ENCODE assay signal across 27 cellular contexts in genomic region chr13:104004572-104004971, GRCh38.
"Had no signal": no experiment of that assay in that cellular context is flagged by ENCODE, and none has a peak within 500 bp of the region (broad histone marks: within the 10 kb centered on the region; RNA-seq: fewer than 3 reads in every experiment).

No MANE protein-coding gene starts in this region.

- DNase-seq: activated CD4-positive, alpha-beta memory T cell treated with anti-CD3 and anti-CD28 coated beads, Interleukin-2, amount 10 ng/mL, durations not matched to agents 7 days and 5 days; activated CD4-positive, alpha-beta T cell treated with anti-CD3 and anti-CD28 coated beads for 1 hour; activated CD4-positive, alpha-beta T cell treated with anti-CD3 and anti-CD28 coated beads for 4 hours; activated CD4-positive, alpha-beta T cell treated with anti-CD3 and anti-CD28 coated beads, Interleukin-2, amount 10 ng/mL, durations not matched to agents 7 days and 5 days; activated CD4-positive, alpha-beta T cell treated with anti-CD3 and anti-CD28 coated beads, Interleukin-2, amount 50 U/mL, for 4 hours; activated CD8-positive, alpha-beta memory T cell treated with anti-CD3 and anti-CD28 coated beads, Interleukin-2, amount 50 U/mL, for 48 hours; activated effector memory CD4-positive, alpha-beta T cell treated with Interleukin-2 at 50 U/mL for 16 hours; activated gamma-delta T cell treated with Interleukin-2 at 50 U/mL for 16 hours; activated naive CD4-positive, alpha-beta T cell treated with anti-CD3 and anti-CD28 coated beads, Interleukin-2, amount 50 U/mL, for 16 hours; activated naive CD4-positive, alpha-beta T cell treated with Interleukin-2 at 50 U/mL for 16 hours; activated T-cell treated with anti-CD3 and anti-CD28 coated beads for 4 hours; activated T-cell treated with anti-CD3 and anti-CD28 coated beads, Interleukin-2, amount 50 U/mL, for 24 hours; amniotic stem cell; anterior cingulate cortex; brain microvascular endothelial cell; central memory CD4-positive, alpha-beta T cell; cerebellar nuclear complex; colonic mucosa; effector CD8-positive, alpha-beta T cell; esophagus squamous epithelium; head of caudate nucleus; T-helper 2 cell had no signal

- H3K27ac Mint-ChIP-seq: activated CD4-positive, alpha-beta memory T cell treated with anti-CD3 and anti-CD28 coated beads, Interleukin-2, amount 10 ng/mL, durations not matched to agents 7 days and 5 days; activated CD4-positive, alpha-beta T cell treated with anti-CD3 and anti-CD28 coated beads, Interleukin-2, amount 10 ng/mL, durations not matched to agents 7 days and 5 days; activated naive CD8-positive, alpha-beta T cell; activated T-cell treated with anti-CD3 and anti-CD28 coated beads, Interleukin-2, amount 50 U/mL, for 24 hours; activated T-helper 17 cell treated with anti-CD3 and anti-CD28 coated beads, Interleukin-2, amount 50 U/mL, for 72 hours; WTC11 had no signal

- H3K36me3 Mint-ChIP-seq: activated naive CD8-positive, alpha-beta T cell; WTC11 had no signal

- H3K4me3 ChIP-seq: cardiac muscle cell, colonic mucosa, esophagus squamous epithelium had no signal

- H3K9me3 Mint-ChIP-seq: activated CD4-positive, alpha-beta memory T cell treated with anti-CD3 and anti-CD28 coated beads, Interleukin-2, amount 10 ng/mL, durations not matched to agents 7 days and 5 days; activated CD4-positive, alpha-beta T cell treated with anti-CD3 and anti-CD28 coated beads, Interleukin-2, amount 10 ng/mL, durations not matched to agents 7 days and 5 days; activated T-helper 17 cell treated with anti-CD3 and anti-CD28 coated beads, Interleukin-2, amount 50 U/mL, for 72 hours; WTC11 had no signal

- H3K4me3 Mint-ChIP-seq: activated CD4-positive, alpha-beta memory T cell treated with anti-CD3 and anti-CD28 coated beads, Interleukin-2, amount 10 ng/mL, durations not matched to agents 7 days and 5 days; activated CD4-positive, alpha-beta T cell treated with anti-CD3 and anti-CD28 coated beads, Interleukin-2, amount 10 ng/mL, durations not matched to agents 7 days and 5 days; activated naive CD8-positive, alpha-beta T cell; activated T-cell treated with anti-CD3 and anti-CD28 coated beads, Interleukin-2, amount 50 U/mL, for 24 hours; activated T-helper 17 cell treated with anti-CD3 and anti-CD28 coated beads, Interleukin-2, amount 50 U/mL, for 72 hours; WTC11 had no signal

- H3K9me3 ChIP-seq: colonic mucosa, esophagus squamous epithelium had no signal

- H3K27me3 Mint-ChIP-seq: activated CD4-positive, alpha-beta memory T cell treated with anti-CD3 and anti-CD28 coated beads, Interleukin-2, amount 10 ng/mL, durations not matched to agents 7 days and 5 days; activated CD4-positive, alpha-beta T cell treated with anti-CD3 and anti-CD28 coated beads, Interleukin-2, amount 10 ng/mL, durations not matched to agents 7 days and 5 days; activated naive CD8-positive, alpha-beta T cell; activated T-cell treated with anti-CD3 and anti-CD28 coated beads, Interleukin-2, amount 50 U/mL, for 24 hours; activated T-helper 17 cell treated with anti-CD3 and anti-CD28 coated beads, Interleukin-2, amount 50 U/mL, for 72 hours had no signal

- ATAC-seq: activated T-helper 17 cell treated with anti-CD3 and anti-CD28 coated beads, Interleukin-2, amount 50 U/mL, for 72 hours; WTC11 had no signal

- H3K4me1 ChIP-seq: colonic mucosa, esophagus squamous epithelium had no signal

- H3K27me3 ChIP-seq: brain microvascular endothelial cell, cardiac muscle cell, colonic mucosa, esophagus squamous epithelium had no signal

- H3K27ac ChIP-seq: brain microvascular endothelial cell, cardiac muscle cell, colonic mucosa, epithelial cell of prostate, esophagus squamous epithelium had no signal

- H3K36me3 ChIP-seq: brain microvascular endothelial cell, cardiac muscle cell, colonic mucosa, esophagus squamous epithelium had no signal

- H3K4me1 Mint-ChIP-seq: activated CD4-positive, alpha-beta memory T cell treated with anti-CD3 and anti-CD28 coated beads, Interleukin-2, amount 10 ng/mL, durations not matched to agents 7 days and 5 days; activated CD4-positive, alpha-beta T cell treated with anti-CD3 and anti-CD28 coated beads, Interleukin-2, amount 10 ng/mL, durations not matched to agents 7 days and 5 days; activated T-helper 17 cell treated with anti-CD3 and anti-CD28 coated beads, Interleukin-2, amount 50 U/mL, for 72 hours had no signal
